In genomic region chr5:10599828-10600227, GRCh38 we compare ENCODE assay signal across 2 cellular contexts.
A peak's percentile ranks its signal among the peaks of the same experiment; 100 is the strongest.
TF ChIP-seq lines count a peak whose summit lies in the region.

No MANE protein-coding gene starts in this region.

TF ChIP-seq in HCT116, 20 proteins besides CTCF, POLR2A, EP300 and RAD21:
- no peak for TF ChIP-seq SP1 (IDR thresholded peaks at IDR 0.05; ENCODE audit: low read depth)
- 0 out of 2 replicates have a peak, but pooled peaks have one; percentile 23 for TF ChIP-seq FOSL1 (IDR thresholded peaks at IDR 0.05; ENCODE audit: low read depth)
- no peak for TF ChIP-seq POLR2AphosphoS5 (IDR thresholded peaks at IDR 0.05; ENCODE audit: low read depth, low read length)

TF ChIP-seq in HepG2, 621 proteins besides CTCF, POLR2A, EP300 and RAD21:
- TF ChIP-seq, protein P1, sequence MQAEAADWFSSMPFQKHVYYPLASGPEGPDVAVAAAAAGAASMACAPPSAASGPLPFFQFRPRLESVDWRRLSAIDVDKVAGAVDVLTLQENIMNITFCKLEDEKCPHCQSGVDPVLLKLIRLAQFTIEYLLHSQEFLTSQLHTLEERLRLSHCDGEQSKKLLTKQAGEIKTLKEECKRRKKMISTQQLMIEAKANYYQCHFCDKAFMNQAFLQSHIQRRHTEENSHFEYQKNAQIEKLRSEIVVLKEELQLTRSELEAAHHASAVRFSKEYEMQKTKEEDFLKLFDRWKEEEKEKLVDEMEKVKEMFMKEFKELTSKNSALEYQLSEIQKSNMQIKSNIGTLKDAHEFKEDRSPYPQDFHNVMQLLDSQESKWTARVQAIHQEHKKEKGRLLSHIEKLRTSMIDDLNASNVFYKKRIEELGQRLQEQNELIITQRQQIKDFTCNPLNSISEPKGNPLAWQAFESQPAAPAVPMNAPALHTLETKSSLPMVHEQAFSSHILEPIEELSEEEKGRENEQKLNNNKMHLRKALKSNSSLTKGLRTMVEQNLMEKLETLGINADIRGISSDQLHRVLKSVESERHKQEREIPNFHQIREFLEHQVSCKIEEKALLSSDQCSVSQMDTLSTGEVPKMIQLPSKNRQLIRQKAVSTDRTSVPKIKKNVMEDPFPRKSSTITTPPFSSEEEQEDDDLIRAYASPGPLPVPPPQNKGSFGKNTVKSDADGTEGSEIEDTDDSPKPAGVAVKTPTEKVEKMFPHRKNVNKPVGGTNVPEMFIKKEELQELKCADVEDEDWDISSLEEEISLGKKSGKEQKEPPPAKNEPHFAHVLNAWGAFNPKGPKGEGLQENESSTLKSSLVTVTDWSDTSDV (CRISPR knock-in tag; IDR thresholded peaks at IDR 0.05), result no peak
- TF ChIP-seq MATR3 (CRISPR knock-in tag; IDR thresholded peaks at IDR 0.05) (no peak), ZNF550 (CRISPR knock-in tag; IDR thresholded peaks at IDR 0.05; ENCODE audit: borderline replicate concordance) (no peak), ZFP36L2 (CRISPR knock-in tag; IDR thresholded peaks at IDR 0.05) (no peak), ZNF790 (CRISPR knock-in tag; IDR thresholded peaks at IDR 0.05; ENCODE audit: borderline replicate concordance) (no peak), ZUFSP (CRISPR knock-in tag; IDR thresholded peaks at IDR 0.05; ENCODE audit: borderline replicate concordance) (no peak)
